In genomic region chr7:55484241-55484640, GRCh38 we compare ENCODE assay signal across 1 cellular context.
TF ChIP-seq lines count a peak whose summit lies in the region.

No MANE protein-coding gene starts in this region.

TF ChIP-seq in H1, 55 proteins besides CTCF, POLR2A, EP300 and RAD21:
- TF ChIP-seq GTF2F1 (IDR thresholded peaks at IDR 0.05; ENCODE audit: borderline replicate concordance, low read depth, low read length) (no peak), ATF2 (IDR thresholded peaks at IDR 0.05; ENCODE audit: low read length) (no peak), CHD1 (IDR thresholded peaks at IDR 0.05; ENCODE audit: low read depth, low read length) (no peak), EZH2 (IDR thresholded peaks at IDR 0.05; ENCODE audit: low read depth, low read length, severe bottlenecking) (no peak), CEBPB (IDR thresholded peaks at IDR 0.05; ENCODE audit: low read depth, low read length) (no peak), JUND (IDR thresholded peaks at IDR 0.05; ENCODE audit: low read length) (no peak), NRF1 (IDR thresholded peaks at IDR 0.05; ENCODE audit: low read depth, low read length) (no peak), KDM1A (IDR thresholded peaks at IDR 0.05; ENCODE audit: borderline replicate concordance, low read length) (no peak)
- TF ChIP-seq, protein P1, sequence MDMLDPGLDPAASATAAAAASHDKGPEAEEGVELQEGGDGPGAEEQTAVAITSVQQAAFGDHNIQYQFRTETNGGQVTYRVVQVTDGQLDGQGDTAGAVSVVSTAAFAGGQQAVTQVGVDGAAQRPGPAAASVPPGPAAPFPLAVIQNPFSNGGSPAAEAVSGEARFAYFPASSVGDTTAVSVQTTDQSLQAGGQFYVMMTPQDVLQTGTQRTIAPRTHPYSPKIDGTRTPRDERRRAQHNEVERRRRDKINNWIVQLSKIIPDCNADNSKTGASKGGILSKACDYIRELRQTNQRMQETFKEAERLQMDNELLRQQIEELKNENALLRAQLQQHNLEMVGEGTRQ (IDR thresholded peaks at IDR 0.05; ENCODE audit: low read length), result no peak
